ENCODE assay signal across 15 cellular contexts in genomic region chr9:72985746-72986145, GRCh38. TPM values are rescaled to one million over a fixed set of nuclear protein-coding genes. Genes with fewer than 3 reads are reported as not detected.
DNase-seq lines count a peak whose midpoint lies in the region; ATAC-seq and TF ChIP-seq lines count a peak whose summit lies in the region.
"Had no signal": no experiment of that assay in that cellular context is flagged by ENCODE, and none has a peak within 500 bp of the region (broad histone marks: within the 10 kb centered on the region; RNA-seq: fewer than 3 reads in every experiment).

No MANE protein-coding gene starts in this region.

- H3K9me3 ChIP-seq in hepatocyte (ENCODE audit: low read depth) = no peaks in the 10 kb centered on the region
- H3K9me3 ChIP-seq: HAP-1 had no signal

- H3K27ac Mint-ChIP-seq in progenitor cell of endocrine pancreas (peak overlapping the region; percentile 76), HFFc6 (no peak overlapping the region; the same call in 1 of the 2 replicates)
- H3K27ac Mint-ChIP-seq: B cell; CD4-positive, alpha-beta T cell had no signal

- peak overlapping the region; percentile 61 for H3K27ac ChIP-seq in 22Rv1
- peak overlapping the region; percentile 6 for H3K27ac ChIP-seq in hepatocyte
- no peak overlapping the region for H3K27ac ChIP-seq in caudate nucleus (ENCODE audit: low read depth, low read length)
- H3K27ac ChIP-seq in coronary artery = no peak overlapping the region

- H3K27me3 ChIP-seq in hepatocyte = no peaks in the 10 kb centered on the region

- DNase-seq in LoVo (ENCODE audit: low spot score) = peak; percentile 43
- DNase-seq in hepatocyte (ENCODE audit: low spot score) = no peak
- no peak for DNase-seq in progenitor cell of endocrine pancreas (ENCODE audit: low spot score, unreplicated experiment)
- DNase-seq in HFFc6 = no peak
- DNase-seq in caudate nucleus (lab: John Stamatoyannopoulos, UW) = no peak
- no peak for DNase-seq in Right ventricle myocardium inferior (ENCODE audit: missing footprints)
- no peak for DNase-seq in coronary artery (ENCODE audit: low spot score)
- DNase-seq: C1 segment of cervical spinal cord; CD4-positive, alpha-beta T cell; DMS79 treated with DMSO at 0.1 percent for 48 hours; EL had no signal

- intact Hi-C loops in Right ventricle myocardium inferior (cut with DNase I) = no loop called here

- H3K4me2 ChIP-seq in hepatocyte = no peak overlapping the region

- no peaks in the 10 kb centered on the region for H3K79me2 ChIP-seq in hepatocyte

- no peaks in the 10 kb centered on the region for H3K36me3 Mint-ChIP-seq in progenitor cell of endocrine pancreas (ENCODE audit: insufficient read depth)
- peaks cover 2% of the 10 kb centered on the region; the same call in 1 of the 2 replicates for H3K36me3 Mint-ChIP-seq in HFFc6 (ENCODE audit: low read depth)

- ATAC-seq in Right ventricle myocardium inferior = no peak

- H3K4me3 ChIP-seq in hepatocyte (no peak overlapping the region), coronary artery (no peak overlapping the region)
- H3K4me3 ChIP-seq: HAP-1 had no signal

- H3K4me3 Mint-ChIP-seq in progenitor cell of endocrine pancreas (ENCODE audit: low read depth) (no peak overlapping the region), HFFc6 (no peak overlapping the region)
- H3K4me3 Mint-ChIP-seq: B cell; CD4-positive, alpha-beta T cell had no signal

- H4K20me1 ChIP-seq in hepatocyte (ENCODE audit: insufficient read depth, poor library complexity, severe bottlenecking) = no peaks in the 10 kb centered on the region

- TF ChIP-seq CTCF in 22Rv1 (IDR thresholded peaks at IDR 0.05) (no peak), hepatocyte (IDR thresholded peaks at IDR 0.05; ENCODE audit: poor library complexity) (no peak), progenitor cell of endocrine pancreas (IDR thresholded peaks at IDR 0.05; ENCODE audit: unreplicated experiment) (no peak), HFFc6 (IDR thresholded peaks at IDR 0.05) (no peak), coronary artery (IDR thresholded peaks at IDR 0.05) (no peak)

- H3K27me3 Mint-ChIP-seq in progenitor cell of endocrine pancreas (no peaks in the 10 kb centered on the region), HFFc6 (ENCODE audit: insufficient read depth) (no peaks in the 10 kb centered on the region)
- H3K27me3 Mint-ChIP-seq: B cell; CD4-positive, alpha-beta T cell had no signal

- H3K4me1 Mint-ChIP-seq in progenitor cell of endocrine pancreas (ENCODE audit: low read depth) (peaks cover 35% of the 10 kb centered on the region), HFFc6 (ENCODE audit: low read depth) (peaks cover 79% of the 10 kb centered on the region)
- H3K4me1 Mint-ChIP-seq: B cell had no signal

- peaks cover 47% of the 10 kb centered on the region for H3K4me1 ChIP-seq in hepatocyte (ENCODE audit: insufficient read depth)

- 71% methylated on average over 3 of the region's 3 CpGs for WGBS in hepatocyte (ENCODE audit: low lambda C conversion rate, missing lambda C conversion rate)

- H3K36me3 ChIP-seq in hepatocyte (replicated peaks; ENCODE audit: insufficient read depth, low read depth) = no peaks in the 10 kb centered on the region
- H3K36me3 ChIP-seq: HAP-1 had no signal

- H3K9me2 ChIP-seq in hepatocyte (replicated peaks; ENCODE audit: insufficient read depth) = no peaks in the 10 kb centered on the region

- H2AFZ ChIP-seq in hepatocyte = no peak overlapping the region

- H3K9me3 Mint-ChIP-seq in progenitor cell of endocrine pancreas (ENCODE audit: low read depth) (peaks cover 2% of the 10 kb centered on the region), HFFc6 (no peaks in the 10 kb centered on the region)
- H3K9me3 Mint-ChIP-seq: CD4-positive, alpha-beta T cell had no signal

RNA-seq across cellular contexts. Expression of gene ALDH1A1, which starts 32.9 kb away (rescaled TPM):
- 529 and 563 TPM in 2 replicates for total RNA-seq in hepatocyte
- 201 and 243 TPM in 2 replicates for polyA plus RNA-seq in hepatocyte
- 188 and 219 TPM in 2 replicates for total RNA-seq in progenitor cell of endocrine pancreas
- total RNA-seq in HFFc6 (2021; fragmentation: NEBNext Ultra II Directional; extraction: Animal tissue kit (Norgen Biotek cat#: 25700)) = 100 to 1,000 TPM; 166 to 720 (median 656) TPM
- 25.7 TPM for total RNA-seq in Right ventricle myocardium inferior
- total RNA-seq: A172, B cell had no signal

Comparison
In these comparisons a context has a peak if more than half of its experiments do, and no peak if none do; other contexts are left out.
1. H3K27ac ChIP-seq: peak in 22Rv1 (single experiment) and hepatocyte (single experiment); none in caudate nucleus (single experiment) and coronary artery (0 of 2).